16 cellular contexts compared by ENCODE assay signal in genomic region chr3:63727248-63727647, GRCh38.
DNase-seq lines count a peak whose midpoint lies in the region; ATAC-seq, FAIRE-seq and TF ChIP-seq lines count a peak whose summit lies in the region.
"Had no signal": no experiment of that assay in that cellular context is flagged by ENCODE, and none has a peak within 500 bp of the region (broad histone marks: within the 10 kb centered on the region; RNA-seq: fewer than 3 reads in every experiment).

No MANE protein-coding gene starts in this region.

- H3K36me3 ChIP-seq in IMR-90 (ENCODE audit: control insufficient read depth, insufficient read depth, low read length) (no peaks in the 10 kb centered on the region), H1 (ENCODE audit: control insufficient read depth in 2 of 4, insufficient read depth in 4 of 4, low read length in 3 of 4) (no peaks in the 10 kb centered on the region), mesendoderm (ENCODE audit: control insufficient read depth, insufficient read depth, low read length) (no peaks in the 10 kb centered on the region), upper lobe of left lung (no peaks in the 10 kb centered on the region)
- H3K36me3 ChIP-seq: BE2C had no signal

- in situ Hi-C loops in IMR-90 (cut with MboI; ENCODE audit: low sequenced_read_pairs) (no loop called here), ACHN (cut with HindIII; ENCODE audit: low pct_ligation_motif_present, low pct_unique_long_range_greater_than_20kb, low sequenced_read_pairs) (no loop called here)

- no peak for ATAC-seq in IMR-90 (ENCODE audit: low read depth)
- no peak for ATAC-seq in upper lobe of left lung (ENCODE audit: low FRiP score in 2 of 2)
- ATAC-seq in left cardiac atrium: no peak
- ATAC-seq: GM23338, K562 had no signal

- H2AK5ac ChIP-seq in IMR-90 (ENCODE audit: low read depth, low read length) (no peak overlapping the region), H1 (ENCODE audit: low read depth, low read length) (no peak overlapping the region), mesendoderm (ENCODE audit: low read length) (no peak overlapping the region)

- H3K56ac ChIP-seq in IMR-90 (ENCODE audit: extremely low read depth, insufficient read depth, low read length): no peak overlapping the region
- H3K56ac ChIP-seq in H1 (replicated peaks; ENCODE audit: insufficient read length, low read depth, low read length): no peak overlapping the region
- no peak overlapping the region for H3K56ac ChIP-seq in mesendoderm (ENCODE audit: low read length)

- H3K27me3 ChIP-seq in IMR-90 (ENCODE audit: control insufficient read depth, insufficient read depth, low read length): no peaks in the 10 kb centered on the region; the same call in 1 of the 2 replicates
- no peaks in the 10 kb centered on the region; a peak in 1 of 7 replicates for H3K27me3 ChIP-seq in H1 (replicated peaks in 1 of 4; ENCODE audit: control insufficient read depth in 3 of 4, extremely low read depth in 1 of 4, insufficient read depth in 3 of 4, low read length in 3 of 4)
- no peaks in the 10 kb centered on the region for H3K27me3 ChIP-seq in mesendoderm (ENCODE audit: insufficient read depth, low read length, poor library complexity)
- H3K27me3 ChIP-seq in upper lobe of left lung: no peaks in the 10 kb centered on the region
- H3K27me3 ChIP-seq: BE2C had no signal

- H2AK9ac ChIP-seq in IMR-90 (replicated peaks; ENCODE audit: low read depth, low read length, poor library complexity): no peak overlapping the region

- no peaks in the 10 kb centered on the region for H3K9me1 ChIP-seq in IMR-90 (ENCODE audit: insufficient read depth, low read length)

- no peak overlapping the region for H3K4me3 ChIP-seq in IMR-90 (ENCODE audit: insufficient read depth, low read depth, low read length)
- H3K4me3 ChIP-seq in H1 (ENCODE audit: extremely low read depth in 1 of 4, insufficient read depth in 2 of 4, low read depth in 3 of 4, low read length in 4 of 4): no peak overlapping the region
- no peak overlapping the region for H3K4me3 ChIP-seq in mesendoderm (ENCODE audit: low read length)
- no peak overlapping the region for H3K4me3 ChIP-seq in upper lobe of left lung
- H3K4me3 ChIP-seq: GM23338, K562 had no signal

- H3K27ac ChIP-seq in IMR-90 (ENCODE audit: insufficient read depth, low read length): no peak overlapping the region
- no peak overlapping the region for H3K27ac ChIP-seq in H1 (ENCODE audit: low read depth, low read length)
- H3K27ac ChIP-seq in mesendoderm (ENCODE audit: low read depth, low read length): no peak overlapping the region
- H3K27ac ChIP-seq in upper lobe of left lung: no peak overlapping the region
- H3K27ac ChIP-seq: C4-2B had no signal

- H4K20me1 ChIP-seq in IMR-90 (ENCODE audit: insufficient read depth, low read length) (no peaks in the 10 kb centered on the region), H1 (replicated peaks in 1 of 2; ENCODE audit: control insufficient read depth in 1 of 2, insufficient read depth in 2 of 2, low read length in 2 of 2) (no peaks in the 10 kb centered on the region)

- no peak overlapping the region for H4K91ac ChIP-seq in IMR-90 (ENCODE audit: insufficient read depth, low read depth, low read length)
- H4K91ac ChIP-seq in H1 (replicated peaks; ENCODE audit: insufficient read length, low read length): no peak overlapping the region

- BruUV-seq in IMR-90 (replicated peaks; lab: Mats Ljungman, UMichigan): no TSS peak

- H3K14ac ChIP-seq in IMR-90 (replicated peaks; ENCODE audit: low read depth, low read length): no peak overlapping the region
- no peak overlapping the region for H3K14ac ChIP-seq in H1 (ENCODE audit: insufficient read length)

- H3K79me2 ChIP-seq in H1 (ENCODE audit: control insufficient read depth in 1 of 2, insufficient read depth in 2 of 2, low read length in 2 of 2) (no peaks in the 10 kb centered on the region), mesendoderm (ENCODE audit: control insufficient read depth, insufficient read depth, low read length) (no peaks in the 10 kb centered on the region)

- no peaks in the 10 kb centered on the region for H3K79me1 ChIP-seq in IMR-90 (ENCODE audit: low read depth in 1 of 2, low read length in 2 of 2)
- no peaks in the 10 kb centered on the region for H3K79me1 ChIP-seq in H1 (ENCODE audit: low read depth, low read length)
- no peaks in the 10 kb centered on the region for H3K79me1 ChIP-seq in mesendoderm (ENCODE audit: low read length)

- TF ChIP-seq POLR2A in IMR-90 (IDR thresholded peaks at IDR 0.05; ENCODE audit: low read depth, low read length) (no peak), H1 (IDR thresholded peaks at IDR 0.05; ENCODE audit: control extremely low read depth in 1 of 2, low read depth in 2 of 2, low read length in 2 of 2) (no peak), upper lobe of left lung (IDR thresholded peaks at IDR 0.05) (no peak)

- no peak overlapping the region for H3K4ac ChIP-seq in IMR-90 (ENCODE audit: low read depth, low read length)
- H3K4ac ChIP-seq in H1 (replicated peaks; ENCODE audit: insufficient read length, low read depth, low read length): no peak overlapping the region
- H3K4ac ChIP-seq in mesendoderm (ENCODE audit: low read depth, low read length): no peak overlapping the region

- no peak overlapping the region for H2BK20ac ChIP-seq in IMR-90 (ENCODE audit: low read depth, low read length)
- no peak overlapping the region for H2BK20ac ChIP-seq in H1 (ENCODE audit: low read length)

- H3K18ac ChIP-seq in IMR-90 (ENCODE audit: low read depth, low read length): no peak overlapping the region
- no peak overlapping the region for H3K18ac ChIP-seq in H1 (ENCODE audit: extremely low read depth, low read length)
- H3K18ac ChIP-seq in mesendoderm (ENCODE audit: low read length): no peak overlapping the region

- CTCF ChIA-PET in IMR-90 (lab: Yijun Ruan, JAX) (no interaction called here), H1 (lab: Charles Lee; ENCODE audit: partially characterized antibody) (no interaction called here)

- no peak for FAIRE-seq in H1 (lab: Jason Lieb, UNC)
- FAIRE-seq: G401.6, GM12891, K562 had no signal

- no peaks in the 10 kb centered on the region for H3K9me3 ChIP-seq in IMR-90 (ENCODE audit: control insufficient read depth, insufficient read depth, low read length)
- H3K9me3 ChIP-seq in H1 (ENCODE audit: insufficient read depth in 2 of 2, low read depth in 1 of 2, low read length in 1 of 2): no peaks in the 10 kb centered on the region; a peak in 1 of 4 replicates
- no peaks in the 10 kb centered on the region for H3K9me3 ChIP-seq in upper lobe of left lung
- H3K9me3 ChIP-seq: BE2C had no signal

- H2AFZ ChIP-seq in IMR-90 (replicated peaks; ENCODE audit: low read length, poor library complexity) (no peak overlapping the region), H1 (ENCODE audit: low read length) (no peak overlapping the region)
- H2AFZ ChIP-seq: GM23338 had no signal

- H2BK120ac ChIP-seq in IMR-90 (ENCODE audit: low read depth, low read length) (no peak overlapping the region), H1 (replicated peaks; ENCODE audit: low read depth, low read length) (no peak overlapping the region), mesendoderm (ENCODE audit: low read depth, low read length) (no peak overlapping the region)

- H3K9ac ChIP-seq in IMR-90 (ENCODE audit: low read depth, low read length) (no peak overlapping the region), H1 (replicated peaks in 1 of 4; ENCODE audit: extremely low read depth in 1 of 4, low read depth in 3 of 4, low read length in 3 of 4) (no peak overlapping the region), mesendoderm (ENCODE audit: low read length) (no peak overlapping the region)

- H2BK5ac ChIP-seq in IMR-90 (ENCODE audit: low read depth, low read length, poor library complexity, severe bottlenecking) (no peak overlapping the region), H1 (ENCODE audit: low read depth, low read length) (no peak overlapping the region), mesendoderm (ENCODE audit: low read length) (no peak overlapping the region)

- H4K8ac ChIP-seq in IMR-90 (ENCODE audit: low read depth in 2 of 2, low read length in 2 of 2): no peak overlapping the region
- no peak overlapping the region for H4K8ac ChIP-seq in H1 (ENCODE audit: extremely low read depth, insufficient read depth, low read length)
- no peak overlapping the region for H4K8ac ChIP-seq in mesendoderm (ENCODE audit: low read depth, low read length)

- DNase-seq in IMR-90 (peak; percentile 2), H1 (ENCODE audit: low read depth in 1 of 2, low spot score in 2 of 2) (no peak), mesendoderm (peak; percentile 5), ACHN (no peak), upper lobe of left lung (no peak), NCI-H2029 treated with DMSO at 0.1 percent for 48 hours (lab: John Stamatoyannopoulos, UW) (no peak), left cardiac atrium (no peak)
- DNase-seq: BE2C; CD4-positive, alpha-beta memory T cell; DMS79; H9 had no signal

- TF ChIP-seq EP300 in H1 (IDR thresholded peaks at IDR 0.05; ENCODE audit: borderline replicate concordance in 1 of 2, low read depth in 2 of 2, low read length in 2 of 2): no peak
- TF ChIP-seq EP300 in upper lobe of left lung (IDR thresholded peaks at IDR 0.05): no peak

- H3K23ac ChIP-seq in IMR-90 (ENCODE audit: low read depth, low read length) (no peak overlapping the region), H1 (ENCODE audit: insufficient read length) (no peak overlapping the region), mesendoderm (ENCODE audit: low read length) (no peak overlapping the region)

- dilution Hi-C loops in IMR-90 (cut with HindIII; ENCODE audit: low sequenced_read_pairs, unreplicated experiment): no loop called here

- H4K5ac ChIP-seq in IMR-90 (ENCODE audit: low read depth, low read length): no peak overlapping the region
- H4K5ac ChIP-seq in H1 (ENCODE audit: insufficient read length, low read depth, low read length): no peak overlapping the region
- H4K5ac ChIP-seq in mesendoderm (ENCODE audit: low read length): no peak overlapping the region

- POLR2A ChIA-PET in IMR-90 (lab: Charles Lee; ENCODE audit: unreplicated experiment) (no interaction called here), H1 (lab: Charles Lee; ENCODE audit: partially characterized antibody) (no interaction called here)

- 0 out of 2 replicates have a peak overlapping the region, but pooled peaks have one; percentile 23 for H2BK12ac ChIP-seq in H1 (ENCODE audit: low read depth, low read length)

- no peak for TF ChIP-seq CTCF in IMR-90 (conservative IDR thresholded peaks at IDR 0.05; ENCODE audit: low read depth, low read length)
- TF ChIP-seq CTCF in H1 (IDR thresholded peaks at IDR 0.05; ENCODE audit: control extremely low read depth in 1 of 3, insufficient read depth in 1 of 3, low read depth in 1 of 3, low read length in 3 of 3): no peak
- TF ChIP-seq CTCF in upper lobe of left lung (IDR thresholded peaks at IDR 0.05): no peak

- H3K23me2 ChIP-seq in H1 (ENCODE audit: low read depth, low read length): no peaks in the 10 kb centered on the region

- H3K4me1 ChIP-seq in IMR-90 (ENCODE audit: control insufficient read depth, insufficient read depth, low read length) (peaks cover 4% of the 10 kb centered on the region; the same call in 1 of the 2 replicates), H1 (replicated peaks in 1 of 4; ENCODE audit: control insufficient read depth in 3 of 4, insufficient read depth in 4 of 4, low read length in 3 of 4) (peaks cover 2 to 12% (median 6%) of the 10 kb centered on the region in 4 experiments; a peak in 6 of 7 replicates), mesendoderm (ENCODE audit: control insufficient read depth, low read depth, low read length) (no peaks in the 10 kb centered on the region), upper lobe of left lung (peaks cover 0 to 3% (median 0%) of the 10 kb centered on the region in 4 donors)
- H3K4me1 ChIP-seq: BE2C had no signal

- TF ChIP-seq RAD21 in IMR-90 (IDR thresholded peaks at IDR 0.05; ENCODE audit: low read length) (no peak), H1 (IDR thresholded peaks at IDR 0.05 in 1 of 2, conservative IDR thresholded peaks at IDR 0.05 in 1 of 2; ENCODE audit: low read depth in 2 of 2, low read length in 2 of 2) (no peak)

- H2BK15ac ChIP-seq in IMR-90 (ENCODE audit: low read depth, low read length) (no peak overlapping the region), H1 (ENCODE audit: low read length) (no peak overlapping the region), mesendoderm (replicated peaks; ENCODE audit: low read depth) (no peak overlapping the region)

- intact Hi-C loops in IMR-90 (cut with micrococcal nuclease): no loop called here
- intact Hi-C loops in left cardiac atrium (cut with DNase I): no loop called here

- H3K4me2 ChIP-seq in IMR-90 (ENCODE audit: low read depth, low read length) (no peak overlapping the region), H1 (ENCODE audit: insufficient read depth in 1 of 2, low read depth in 2 of 2, low read length in 2 of 2) (no peak overlapping the region), mesendoderm (ENCODE audit: low read length) (no peak overlapping the region)
- H3K4me2 ChIP-seq: GM23338 had no signal

Comparison
In these comparisons a context has a peak if more than half of its experiments do, and no peak if none do; other contexts are left out.
1. DNase-seq: peak in IMR-90 (single experiment) and mesendoderm (single experiment); none in H1 (0 of 2), ACHN (single experiment), upper lobe of left lung (0 of 2), NCI-H2029 treated with DMSO at 0.1 percent for 48 hours (single experiment) and left cardiac atrium (single experiment).